ENCODE assay signal across 9 cellular contexts in genomic region chr19:16111909-16112752, GRCh38. TPM values are rescaled to one million over a fixed set of nuclear protein-coding genes. Genes with fewer than 3 reads are reported as not detected.
A peak's percentile ranks its signal among the peaks of the same experiment; 100 is the strongest.
DNase-seq lines count a peak whose midpoint lies in the region; ATAC-seq and TF ChIP-seq lines count a peak whose summit lies in the region.
"Had no signal": no experiment of that assay in that cellular context is flagged by ENCODE, and none has a peak within 500 bp of the region (broad histone marks: within the 10 kb centered on the region; RNA-seq: fewer than 3 reads in every experiment).

No MANE protein-coding gene starts in this region.

- TF ChIP-seq POLR2A in IMR-90 (IDR thresholded peaks at IDR 0.05; ENCODE audit: low read depth, low read length): peak; percentile 60; the same call in 1 of the 2 replicates

- peak overlapping the region; percentile 90 for H3K4me2 ChIP-seq in IMR-90 (ENCODE audit: low read depth, low read length)

- peak overlapping the region; percentile 90 for H2AK9ac ChIP-seq in IMR-90 (replicated peaks; ENCODE audit: low read depth, low read length, poor library complexity)

- no peak for DNase-seq in BE2C
- no peak for DNase-seq in IMR-90
- no peak for DNase-seq in choroid plexus epithelial cell (ENCODE audit: low read depth)
- no peak for DNase-seq in NCI-H1092 treated with DMSO at 0.1 percent for 48 hours (lab: John Stamatoyannopoulos, UW)
- no peak for DNase-seq in SKM-1 (lab: John Stamatoyannopoulos, UW; ENCODE audit: unreplicated experiment)

- no peaks in the 10 kb centered on the region for H3K9me3 ChIP-seq in BE2C
- H3K9me3 ChIP-seq in IMR-90 (ENCODE audit: control insufficient read depth, insufficient read depth, low read length): no peaks in the 10 kb centered on the region
- no peaks in the 10 kb centered on the region for H3K9me3 ChIP-seq in muscle layer of colon (ENCODE audit: low read length)

- H3K36me3 ChIP-seq in BE2C: no peaks in the 10 kb centered on the region
- H3K36me3 ChIP-seq in IMR-90 (ENCODE audit: control insufficient read depth, insufficient read depth, low read length): peaks cover 4% of the 10 kb centered on the region; the same call in 1 of the 2 replicates
- no peaks in the 10 kb centered on the region for H3K36me3 ChIP-seq in muscle layer of colon (ENCODE audit: insufficient read depth, low read length)

- no peaks in the 10 kb centered on the region for H3K27me3 ChIP-seq in BE2C
- H3K27me3 ChIP-seq in IMR-90 (ENCODE audit: control insufficient read depth, insufficient read depth, low read length): no peaks in the 10 kb centered on the region
- no peaks in the 10 kb centered on the region for H3K27me3 ChIP-seq in muscle layer of colon (ENCODE audit: control insufficient read depth in 1 of 2, insufficient read depth in 2 of 2, low read length in 2 of 2)

- H4K8ac ChIP-seq in IMR-90 (ENCODE audit: low read depth in 2 of 2, low read length in 2 of 2): peak overlapping the region; percentile 56 to 91

- peaks cover 16% of the 10 kb centered on the region for H3K9me1 ChIP-seq in IMR-90 (ENCODE audit: insufficient read depth, low read length)

- POLR2A ChIA-PET in IMR-90 (lab: Charles Lee; ENCODE audit: unreplicated experiment): no interaction called here

- in situ Hi-C loops in IMR-90 (cut with MboI; ENCODE audit: low sequenced_read_pairs): loop anchor here (5.0 kb wide), 1 partner anchor 75 kb away; the partner anchor contains the start of gene FAM32A

- H3K18ac ChIP-seq in IMR-90 (ENCODE audit: low read depth, low read length): no peak overlapping the region

- CTCF ChIA-PET in IMR-90 (lab: Yijun Ruan, JAX): interaction anchor here (1.0 kb wide), 1 partner anchor 46 kb away, joined by 4 read pairs; no protein-coding TSS in a partner anchor

- peak overlapping the region; percentile 77 for H3K4ac ChIP-seq in IMR-90 (ENCODE audit: low read depth, low read length)

- H3K4me3 ChIP-seq in BE2C (ENCODE audit: low read depth, low read length): peak overlapping the region; percentile 98
- H3K4me3 ChIP-seq in IMR-90 (ENCODE audit: insufficient read depth, low read depth, low read length): peak overlapping the region; percentile 76
- peak overlapping the region; percentile 77 for H3K4me3 ChIP-seq in choroid plexus epithelial cell (ENCODE audit: low read depth, low read length)
- peak overlapping the region; percentile 87 to 97 for H3K4me3 ChIP-seq in muscle layer of colon (ENCODE audit: low read depth in 1 of 2, low read length in 2 of 2)

- ATAC-seq in IMR-90 (ENCODE audit: low read depth): peak; percentile 1; the same call in 1 of the 2 replicates
- no peak for ATAC-seq in HG03097 (IDR thresholded peaks at IDR 0.05; ENCODE audit: low FRiP score, unreplicated experiment)
- ATAC-seq in GM21576 (IDR thresholded peaks at IDR 0.05; ENCODE audit: unreplicated experiment): no peak

- H2AK5ac ChIP-seq in IMR-90 (ENCODE audit: low read depth, low read length): peak overlapping the region; percentile 95

- peak overlapping the region; percentile 59; the same call in 1 of the 3 replicates for H2BK15ac ChIP-seq in IMR-90 (ENCODE audit: low read depth, low read length)

- dilution Hi-C loops in IMR-90 (cut with HindIII; ENCODE audit: low sequenced_read_pairs, unreplicated experiment): no loop called here

- H3K27ac ChIP-seq in IMR-90 (ENCODE audit: insufficient read depth, low read length) (peak overlapping the region; percentile 76), muscle layer of colon (ENCODE audit: low read depth, low read length) (peak overlapping the region; percentile 100)

- H3K56ac ChIP-seq in IMR-90 (ENCODE audit: extremely low read depth, insufficient read depth, low read length): peak overlapping the region; percentile 65

- no peak overlapping the region for H2BK20ac ChIP-seq in IMR-90 (ENCODE audit: low read depth, low read length)

- H4K5ac ChIP-seq in IMR-90 (ENCODE audit: low read depth, low read length): peak overlapping the region; percentile 54; the same call in 1 of the 2 replicates

- peaks cover 11 to 45% of the 10 kb centered on the region in 2 experiments for H3K79me1 ChIP-seq in IMR-90 (ENCODE audit: low read depth in 1 of 2, low read length in 2 of 2)

- H3K14ac ChIP-seq in IMR-90 (replicated peaks; ENCODE audit: low read depth, low read length): peak overlapping the region; percentile 94

- TSS peak; percentile 46 for BruUV-seq in IMR-90 (replicated peaks; lab: Mats Ljungman, UMichigan)

- H3K4me1 ChIP-seq in BE2C (no peaks in the 10 kb centered on the region), IMR-90 (ENCODE audit: control insufficient read depth, insufficient read depth, low read length) (peaks cover 7% of the 10 kb centered on the region), muscle layer of colon (ENCODE audit: insufficient read depth, low read length) (peaks cover 30% of the 10 kb centered on the region)

- TF ChIP-seq CTCF in BE2C (IDR thresholded peaks at IDR 0.05; ENCODE audit: low read depth, low read length) (no peak), IMR-90 (conservative IDR thresholded peaks at IDR 0.05; ENCODE audit: low read depth, low read length) (no peak), choroid plexus epithelial cell (conservative IDR thresholded peaks at IDR 0.05; ENCODE audit: low read depth, low read length) (no peak)

- H2BK120ac ChIP-seq in IMR-90 (ENCODE audit: low read depth, low read length): no peak overlapping the region

- intact Hi-C loops in IMR-90 (cut with micrococcal nuclease): loop anchor here (1.0 to 5.0 kb wide), 4 partner anchors 33 to 71 kb away; no protein-coding TSS in a partner anchor

- H3K23ac ChIP-seq in IMR-90 (ENCODE audit: low read depth, low read length): peak overlapping the region; percentile 83

- peak overlapping the region; percentile 93 for H2AFZ ChIP-seq in IMR-90 (replicated peaks; ENCODE audit: low read length, poor library complexity)

- peak overlapping the region; percentile 77 for H3K9ac ChIP-seq in IMR-90 (ENCODE audit: low read depth, low read length)
- H3K9ac ChIP-seq in muscle layer of colon (ENCODE audit: low read length): peak overlapping the region; percentile 86

- peaks cover 24% of the 10 kb centered on the region; the same call in 1 of the 2 replicates for H4K20me1 ChIP-seq in IMR-90 (ENCODE audit: insufficient read depth, low read length)

- TF ChIP-seq RAD21 in IMR-90 (IDR thresholded peaks at IDR 0.05; ENCODE audit: low read length): no peak

- H4K91ac ChIP-seq in IMR-90 (ENCODE audit: insufficient read depth, low read depth, low read length): peak overlapping the region; percentile 82

- WGBS in IMR-90 (ENCODE audit: extremely low coverage in 2 of 2, insufficient read length in 1 of 2), 2 experiments: 0% methylated on average over 5 of the region's 37 CpGs; no CpG with 5 or more reads in 1 of the 2 experiments

- peak overlapping the region; percentile 62 for H2BK5ac ChIP-seq in IMR-90 (ENCODE audit: low read depth, low read length, poor library complexity, severe bottlenecking)

TF ChIP-seq in IMR-90, 13 proteins besides CTCF, POLR2A, EP300 and RAD21:
- peak; percentile 66 for TF ChIP-seq RCOR1 (IDR thresholded peaks at IDR 0.05; ENCODE audit: insufficient replicate concordance, low read length)
- no peak for TF ChIP-seq ELK1 (IDR thresholded peaks at IDR 0.05; ENCODE audit: borderline replicate concordance, low read depth, low read length)

RNA-seq across cellular contexts. Expression of gene RAB8A, which starts 0.4 kb away (rescaled TPM):
- 101 TPM for polyA plus RNA-seq in BE2C (2012; ENCODE audit: insufficient read depth, insufficient read length, low read depth)
- total RNA-seq in IMR-90 (2012; rRNA removed): 135 and 158 TPM in 2 replicates
- polyA plus RNA-seq in IMR-90 (2012; rRNA removed): 61.8 and 64.5 TPM in 2 replicates
- 33.9 and 47.1 TPM in 2 replicates for polyA plus RNA-seq in IMR-90 (2012; cell fraction: cytosol; rRNA removed)
- 24.8 and 40.7 TPM in 2 replicates for polyA plus RNA-seq in IMR-90 (2012; cell fraction: nucleus; rRNA removed; ENCODE audit: low replicate concordance)

RNA-seq across cellular contexts. Expression of gene HSH2D, which starts 31.4 kb away (rescaled TPM):
- not detected for polyA plus RNA-seq in BE2C (2012; ENCODE audit: insufficient read depth, insufficient read length, low read depth)
- not detected in 2 replicates for total RNA-seq in IMR-90 (2012; rRNA removed)
- polyA plus RNA-seq in IMR-90 (2012; rRNA removed): not detected in 2 replicates
- polyA plus RNA-seq in IMR-90 (2012; cell fraction: cytosol; rRNA removed): not detected in 2 replicates
- polyA plus RNA-seq in IMR-90 (2012; cell fraction: nucleus; rRNA removed; ENCODE audit: low replicate concordance): not detected in 2 replicates
- total RNA-seq: pulmonary artery endothelial cell had no signal

RNA-seq across cellular contexts. Expression of gene TPM4, which starts 35.8 kb away (rescaled TPM):
- polyA plus RNA-seq in BE2C (2012; ENCODE audit: insufficient read depth, insufficient read length, low read depth): 144 TPM
- total RNA-seq in IMR-90 (2012; rRNA removed): 1,075 and 1,562 TPM in 2 replicates
- polyA plus RNA-seq in IMR-90 (2012; rRNA removed): 1,160 and 1,218 TPM in 2 replicates
- 1,916 and 2,081 TPM in 2 replicates for polyA plus RNA-seq in IMR-90 (2012; cell fraction: cytosol; rRNA removed)
- polyA plus RNA-seq in IMR-90 (2012; cell fraction: nucleus; rRNA removed; ENCODE audit: low replicate concordance): 535 and 1,052 TPM in 2 replicates
